In genomic region chr6:33725222-33725621, GRCh38 we compare ENCODE assay signal across 1 cellular context.
TF ChIP-seq lines count a peak whose summit lies in the region.

No MANE protein-coding gene starts in this region.

TF ChIP-seq in H1, 55 proteins besides CTCF, POLR2A, EP300 and RAD21:
- TF ChIP-seq TEAD4 (IDR thresholded peaks at IDR 0.05; ENCODE audit: low read depth, low read length) (no peak), POU5F1 (IDR thresholded peaks at IDR 0.05; ENCODE audit: low read depth, low read length) (no peak), ATF2 (IDR thresholded peaks at IDR 0.05; ENCODE audit: low read length) (no peak), RBBP5 (IDR thresholded peaks at IDR 0.05; ENCODE audit: borderline replicate concordance, low read depth, low read length) (no peak), BACH1 (IDR thresholded peaks at IDR 0.05; ENCODE audit: low read length) (no peak), RFX5 (IDR thresholded peaks at IDR 0.05; ENCODE audit: borderline replicate concordance, low read depth, low read length) (no peak)
